Comparison of ENCODE assay signal across 18 cellular contexts in genomic region chr3:115666081-115666480, GRCh38. TPM values are rescaled to one million over a fixed set of nuclear protein-coding genes. Genes with fewer than 3 reads are reported as not detected.
DNase-seq lines count a peak whose midpoint lies in the region; ATAC-seq, FAIRE-seq and TF ChIP-seq lines count a peak whose summit lies in the region.
"Had no signal": no experiment of that assay in that cellular context is flagged by ENCODE, and none has a peak within 500 bp of the region (broad histone marks: within the 10 kb centered on the region; RNA-seq: fewer than 3 reads in every experiment).

No MANE protein-coding gene starts in this region.

- in situ Hi-C loops in GM13976 (cut with MboI; ENCODE audit: low sequenced_read_pairs, unreplicated experiment) (no loop called here), K562 (cut with MboI) (no loop called here)

- TF ChIP-seq POLR2A in K562 (conservative IDR thresholded peaks at IDR 0.05), result no peak

- H3K9ac ChIP-seq in K562 (ENCODE audit: insufficient read depth in 1 of 2, low read depth in 2 of 2, low read length in 2 of 2), result no peak overlapping the region
- H3K9ac ChIP-seq: BLaER1 treated with 17β-estradiol and CSF1 and Interleukin-3, amounts not matched to agents 10 nM and 100 nM had no signal

- H3K4me1 ChIP-seq in K562 (replicated peaks in 1 of 2; ENCODE audit: control insufficient read depth in 2 of 2, insufficient read depth in 2 of 2, low read length in 2 of 2) (no peaks in the 10 kb centered on the region), tibial artery (peaks cover 0 to 24% (median 0%) of the 10 kb centered on the region in 4 donors)

- TF ChIP-seq CTCF in GM13976 (IDR thresholded peaks at IDR 0.05; ENCODE audit: borderline replicate concordance, control extremely low read depth, extremely low read depth, insufficient read depth, missing control alignments) (no peak), K562 (IDR thresholded peaks at IDR 0.05 in 2 of 3, conservative IDR thresholded peaks at IDR 0.05 in 1 of 3; ENCODE audit: insufficient read depth in 2 of 3, low read depth in 1 of 3, low read length in 3 of 3) (no peak), tibial artery (IDR thresholded peaks at IDR 0.05) (no peak)

- no peaks in the 10 kb centered on the region for H4K20me1 ChIP-seq in K562 (replicated peaks; ENCODE audit: control insufficient read depth, insufficient read depth, low read length)
- H4K20me1 ChIP-seq: BLaER1 treated with 17β-estradiol and CSF1 and Interleukin-3, amounts not matched to agents 10 nM and 100 nM had no signal

- no peak overlapping the region for H2AFZ ChIP-seq in K562 (ENCODE audit: low read depth, low read length)

- H3K27ac ChIP-seq in K562 (ENCODE audit: extremely low read depth, low read depth, low read length), result no peak overlapping the region
- H3K27ac ChIP-seq in tibial artery, result peak overlapping the region; percentile 58 to 61
- H3K27ac ChIP-seq: BLaER1 treated with 17β-estradiol and CSF1 and Interleukin-3, amounts not matched to agents 10 nM and 100 nM had no signal

- intact Hi-C loops in K562 (cut with micrococcal nuclease), result no loop called here
- intact Hi-C loops in tibial artery (cut with DNase I; ENCODE audit: low total_unique reads), result no loop called here

- H3K4me3 ChIP-seq in K562 (no peak overlapping the region), tibial artery (no peak overlapping the region)
- H3K4me3 ChIP-seq: BLaER1 treated with 17β-estradiol and CSF1 and Interleukin-3, amounts not matched to agents 10 nM and 100 nM; GM12878 had no signal

- 0% methylated on average over 2 of the region's 2 CpGs for WGBS in K562 (ENCODE audit: insufficient coverage, low coverage, missing lambda C conversion rate)

- H3K79me2 ChIP-seq in K562 (ENCODE audit: control insufficient read depth, insufficient read depth, low read length), result no peaks in the 10 kb centered on the region

- no peak for TF ChIP-seq RAD21 in K562 (CRISPR knock-in tag; conservative IDR thresholded peaks at IDR 0.05 in 1 of 2, IDR thresholded peaks at IDR 0.05 in 1 of 2)

- POLR2A ChIA-PET in K562 (lab: Yijun Ruan, JAX), result interaction anchor here (0.5 to 0.6 kb wide), 2 partner anchors 107 to 319 kb away, joined by 3 read pairs; no protein-coding TSS in a partner anchor

- H3K36me3 ChIP-seq in K562 (ENCODE audit: control insufficient read depth, insufficient read depth, low read length), result no peaks in the 10 kb centered on the region
- H3K36me3 ChIP-seq in tibial artery, result no peaks in the 10 kb centered on the region
- H3K36me3 ChIP-seq: BLaER1 treated with 17β-estradiol and CSF1 and Interleukin-3, amounts not matched to agents 10 nM and 100 nM had no signal

- BruUV-seq in K562 (replicated peaks; lab: Mats Ljungman, UMichigan), result no TSS peak

- no peak overlapping the region for H3K4me2 ChIP-seq in K562 (ENCODE audit: insufficient read depth, low read length)

- no peaks in the 10 kb centered on the region for H3K9me1 ChIP-seq in K562 (ENCODE audit: control insufficient read depth, insufficient read depth, low read length)

- DNase-seq in GM13976 (ENCODE audit: low spot score) (peak; percentile 1), OCI-M1 (lab: John Stamatoyannopoulos, UW) (peak; percentile 50), K562 (ENCODE audit: extremely low read depth in 1 of 4, low spot score in 3 of 4) (no peak), tibial artery (no peak), GM19240 (ENCODE audit: insufficient read length, low spot score) (no peak), NCI-H1694 (lab: John Stamatoyannopoulos, UW) (no peak)
- DNase-seq: Calu3; CD8-positive, alpha-beta T cell; DMS79 treated with DMSO at 0.1 percent for 48 hours; GOT3; H7; HFFc6; IMR-90 had no signal

- H3K9me3 ChIP-seq in K562 (replicated peaks; ENCODE audit: control insufficient read depth, insufficient read depth, low read depth, low read length) (no peaks in the 10 kb centered on the region), tibial artery (no peaks in the 10 kb centered on the region)
- H3K9me3 ChIP-seq: BLaER1 treated with 17β-estradiol and CSF1 and Interleukin-3, amounts not matched to agents 10 nM and 100 nM had no signal

- H3K27me3 ChIP-seq in K562 (ENCODE audit: control insufficient read depth in 2 of 2, insufficient read depth in 2 of 2, low read length in 2 of 2) (no peaks in the 10 kb centered on the region), tibial artery (no peaks in the 10 kb centered on the region)

- no peak for FAIRE-seq in K562 (lab: Jason Lieb, UNC)
- FAIRE-seq: GM12878, HTR-8/SVneo had no signal

- CTCF ChIA-PET in K562 (lab: Yijun Ruan, JAX; ENCODE audit: low intra/inter-chr PET ratio), result no interaction called here

- ATAC-seq in K562, result no peak
- ATAC-seq: CD8-positive, alpha-beta T cell; HCT116 had no signal

- no peak for TF ChIP-seq EP300 in K562 (IDR thresholded peaks at IDR 0.05; ENCODE audit: low read length)

TF ChIP-seq in K562, 482 proteins besides CTCF, POLR2A, EP300 and RAD21:
- no peak for TF ChIP-seq TAF15 (IDR thresholded peaks at IDR 0.05; ENCODE audit: low read depth, low read length)
- peak; percentile 20; the same call in 1 of the 2 replicates for TF ChIP-seq SOX6 (IDR thresholded peaks at IDR 0.05)
- no peak for TF ChIP-seq RBFOX2 (IDR thresholded peaks at IDR 0.05; ENCODE audit: low read depth, low read length)
- peak; percentile 35 for TF ChIP-seq HMBOX1 (IDR thresholded peaks at IDR 0.05)
- no peak for TF ChIP-seq TEAD1 (CRISPR knock-in tag; IDR thresholded peaks at IDR 0.05)
- 0 out of 2 replicates have a peak, but pooled peaks have one; percentile 16 for TF ChIP-seq CTBP1 (IDR thresholded peaks at IDR 0.05; ENCODE audit: borderline replicate concordance)
- TF ChIP-seq SAFB2 (IDR thresholded peaks at IDR 0.05; ENCODE audit: borderline replicate concordance, low read depth, low read length, severe bottlenecking), result no peak
TF ChIP-seq in K562: peak in this region for 3.

RNA-seq across cellular contexts. Expression of gene GAP43, which starts 42.8 kb away (rescaled TPM):
- total RNA-seq in K562 (2011; cell fraction: chromatin; rRNA removed; ENCODE audit: low replicate concordance), result not detected in 2 replicates
- total RNA-seq in K562 (2011; cell fraction: nucleolus; rRNA removed), result not detected in 2 replicates
- total RNA-seq in K562 (2011; cell fraction: nucleoplasm; rRNA removed), result not detected in 2 replicates
- total RNA-seq in K562 (2014; rRNA removed), result 0.12 TPM in 1 of 2 replicates, not detected in the other
- not detected in 2 replicates for total RNA-seq in K562 (2014; rRNA removed; fragmentation: Illumina TruSeq; extraction: Trizol)
- not detected in 2 replicates for total RNA-seq in K562 (2015; rRNA removed; fragmentation: Illumina TruSeq; extraction: Trizol)
- 0.11 TPM in 2 replicates for total RNA-seq in K562 (2021)
- 0.04 TPM in 1 of 2 replicates, not detected in the other for polyA plus RNA-seq in K562 (2011; rRNA removed)
- polyA plus RNA-seq in K562 (2011; cell fraction: cytosol; rRNA removed), result not detected in 2 replicates
- not detected in 2 replicates for polyA plus RNA-seq in K562 (2011; cell fraction: nucleus; rRNA removed)
- polyA plus RNA-seq in K562 (2012), result 0.33 TPM in 1 of 2 replicates, not detected in the other
- 0.08 TPM in 1 of 2 replicates, not detected in the other for polyA plus RNA-seq in K562 (2014; fragmentation: Illumina TruSeq; extraction: Trizol)
- polyA plus RNA-seq in K562 (2014; fragmentation: Nextera tagmentation; extraction: Ambion mirVana), result not detected
- 0.09 TPM in 1 of 2 replicates, not detected in the other for polyA plus RNA-seq in K562 (2014; rRNA removed)
- polyA minus RNA-seq in K562 (2011; rRNA and poly(A)+ RNA removed), result not detected in 2 replicates
- not detected in 2 replicates for polyA minus RNA-seq in K562 (2011; cell fraction: cytosol; rRNA and poly(A)+ RNA removed)
- not detected in 2 replicates for polyA minus RNA-seq in K562 (2011; cell fraction: nucleus; rRNA and poly(A)+ RNA removed)
- total RNA-seq: B cell; Calu3; CD8-positive, alpha-beta T cell; GM12878 had no signal

Comparison
In these comparisons a context has a peak if more than half of its experiments do, and no peak if none do; other contexts are left out.
1. DNase-seq: peak in GM13976 (single experiment) and OCI-M1 (single experiment); none in K562 (0 of 4), tibial artery (0 of 2), GM19240 (single experiment) and NCI-H1694 (single experiment).